25 cellular contexts compared by ENCODE assay signal in the genomic region with DNA sequence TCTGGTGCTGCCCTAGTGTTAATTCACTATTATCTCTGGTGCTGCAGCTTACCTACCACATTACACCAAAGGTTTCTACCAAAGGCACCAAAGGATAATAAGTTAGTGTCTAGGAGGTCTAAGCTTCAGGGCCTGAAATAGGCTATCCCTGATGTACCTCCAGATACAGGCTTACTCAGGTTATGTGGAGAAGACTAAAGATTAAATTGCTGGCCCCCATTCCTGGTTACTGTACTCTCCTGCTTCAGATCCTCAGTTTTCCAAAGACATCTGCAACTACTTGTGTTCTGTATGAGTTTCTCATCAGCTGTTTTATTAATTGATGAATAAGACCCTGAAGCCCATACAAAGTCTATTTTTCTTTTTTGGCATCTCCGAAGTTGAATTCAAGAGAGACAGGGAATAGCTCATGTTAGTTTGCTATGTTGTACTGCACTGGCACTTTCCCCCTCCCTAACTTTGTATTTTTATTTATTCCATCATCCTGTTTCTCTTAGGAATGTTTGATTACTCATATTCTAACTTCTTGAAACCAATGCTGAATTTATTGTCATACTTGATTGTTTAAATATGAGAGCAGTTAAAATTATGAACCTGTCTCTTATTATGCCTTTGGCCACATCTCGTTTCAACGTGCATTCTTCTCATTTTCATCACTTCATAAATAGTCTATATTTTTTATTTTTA.
"Had no signal": no experiment of that assay in that cellular context is flagged by ENCODE, and none has a peak within 500 bp of the region (broad histone marks: within the 10 kb centered on the region; RNA-seq: fewer than 3 reads in every experiment).

No MANE protein-coding gene starts in this region.

- DNase-seq: activated CD4-positive, alpha-beta memory T cell treated with anti-CD3 and anti-CD28 coated beads for 36 hours; activated CD4-positive, alpha-beta T cell treated with anti-CD3 and anti-CD28 coated beads for 48 hours; activated effector memory CD4-positive, alpha-beta T cell treated with Interleukin-2 at 50 U/mL for 16 hours; activated naive CD4-positive, alpha-beta T cell treated with anti-CD3 and anti-CD28 coated beads for 36 hours; activated naive CD8-positive, alpha-beta T cell treated with anti-CD3 and anti-CD28 coated beads, Interleukin-2, amount 50 U/mL, for 24 hours; activated T-cell treated with anti-CD3 and anti-CD28 coated beads, Interleukin-2, amount 50 U/mL, for 72 hours; anterior cingulate cortex; body of pancreas; foreskin melanocyte; left lung; pancreas; psoas muscle; right cardiac atrium; small intestine; stimulated activated CD4-positive, alpha-beta T cell treated with anti-CD3 and anti-CD28 coated beads, Interleukin-2, amount 100 ng/mL, for 24 hours; stimulated activated naive CD8-positive, alpha-beta T cell treated with anti-CD3 and anti-CD28 coated beads, Interleukin-15, amount 100 ng/mL, for 72 hours had no signal

- H3K27ac Mint-ChIP-seq: activated CD4-positive, alpha-beta memory T cell treated with anti-CD3 and anti-CD28 coated beads for 36 hours; activated naive CD4-positive, alpha-beta T cell treated with anti-CD3 and anti-CD28 coated beads for 36 hours; activated naive CD8-positive, alpha-beta T cell treated with anti-CD3 and anti-CD28 coated beads, Interleukin-2, amount 50 U/mL, for 24 hours; activated T-cell treated with anti-CD3 and anti-CD28 coated beads, Interleukin-2, amount 50 U/mL, for 72 hours; mesothelial cell of epicardium; natural killer cell treated with Interleukin-12 subunit alpha and Interleukin-12 subunit beta and Interleukin-15 and Interleukin-18, amount 100 ng/mL, for 72 hours; stimulated activated effector memory CD8-positive, alpha-beta T cell treated with anti-CD3 and anti-CD28 coated beads, Interleukin-12 subunit alpha, Interleukin-12 subunit beta, amount 100 ng/mL, for 72 hours; stimulated activated naive CD8-positive, alpha-beta T cell treated with anti-CD3 and anti-CD28 coated beads, Interleukin-15, amount 100 ng/mL, for 72 hours; T-helper 1 cell treated with Interleukin-12 subunit alpha and Interleukin-12 subunit beta and Interleukin-4 antibody, amounts not matched to agents 30 μg/mL and 1 μg/mL, for 36 hours; type B pancreatic cell had no signal

- H3K36me3 ChIP-seq: cardiac muscle cell, left lung, pancreas, vagina had no signal

- H3K36me3 Mint-ChIP-seq: activated CD4-positive, alpha-beta memory T cell treated with anti-CD3 and anti-CD28 coated beads for 36 hours; mesothelial cell of epicardium; natural killer cell treated with Interleukin-12 subunit alpha and Interleukin-12 subunit beta and Interleukin-15 and Interleukin-18, amount 100 ng/mL, for 72 hours; stimulated activated effector memory CD8-positive, alpha-beta T cell treated with anti-CD3 and anti-CD28 coated beads, Interleukin-12 subunit alpha, Interleukin-12 subunit beta, amount 100 ng/mL, for 72 hours; type B pancreatic cell had no signal

- H3K4me3 Mint-ChIP-seq: activated CD4-positive, alpha-beta memory T cell treated with anti-CD3 and anti-CD28 coated beads for 36 hours; activated naive CD4-positive, alpha-beta T cell treated with anti-CD3 and anti-CD28 coated beads for 36 hours; activated naive CD8-positive, alpha-beta T cell treated with anti-CD3 and anti-CD28 coated beads, Interleukin-2, amount 50 U/mL, for 24 hours; activated T-cell treated with anti-CD3 and anti-CD28 coated beads, Interleukin-2, amount 50 U/mL, for 72 hours; mesothelial cell of epicardium; natural killer cell treated with Interleukin-12 subunit alpha and Interleukin-12 subunit beta and Interleukin-15 and Interleukin-18, amount 100 ng/mL, for 72 hours; stimulated activated effector memory CD8-positive, alpha-beta T cell treated with anti-CD3 and anti-CD28 coated beads, Interleukin-12 subunit alpha, Interleukin-12 subunit beta, amount 100 ng/mL, for 72 hours; stimulated activated naive CD8-positive, alpha-beta T cell treated with anti-CD3 and anti-CD28 coated beads, Interleukin-15, amount 100 ng/mL, for 72 hours; T-helper 1 cell treated with Interleukin-12 subunit alpha and Interleukin-12 subunit beta and Interleukin-4 antibody, amounts not matched to agents 30 μg/mL and 1 μg/mL, for 36 hours; type B pancreatic cell had no signal

- H3K27me3 ChIP-seq: body of pancreas, cardiac muscle cell, left lung, pancreas, vagina had no signal

- H3K4me1 ChIP-seq: left lung, psoas muscle, vagina had no signal

- H3K4me3 ChIP-seq: body of pancreas, cardiac muscle cell, left lung, lung, pancreas, psoas muscle, vagina had no signal

- H3K9me3 Mint-ChIP-seq: activated naive CD4-positive, alpha-beta T cell treated with anti-CD3 and anti-CD28 coated beads for 36 hours; natural killer cell treated with Interleukin-12 subunit alpha and Interleukin-12 subunit beta and Interleukin-15 and Interleukin-18, amount 100 ng/mL, for 72 hours; stimulated activated effector memory CD8-positive, alpha-beta T cell treated with anti-CD3 and anti-CD28 coated beads, Interleukin-12 subunit alpha, Interleukin-12 subunit beta, amount 100 ng/mL, for 72 hours; T-helper 1 cell treated with Interleukin-12 subunit alpha and Interleukin-12 subunit beta and Interleukin-4 antibody, amounts not matched to agents 30 μg/mL and 1 μg/mL, for 36 hours; type B pancreatic cell had no signal

- H3K27ac ChIP-seq: body of pancreas, cardiac muscle cell, epithelial cell of prostate, left lung, pancreas, psoas muscle, vagina had no signal

- H3K9me3 ChIP-seq: body of pancreas, left lung, pancreas, psoas muscle, vagina had no signal

- ATAC-seq: activated naive CD8-positive, alpha-beta T cell treated with anti-CD3 and anti-CD28 coated beads, Interleukin-2, amount 50 U/mL, for 24 hours; activated T-cell treated with anti-CD3 and anti-CD28 coated beads, Interleukin-2, amount 50 U/mL, for 72 hours; body of pancreas; left lung; natural killer cell treated with Interleukin-12 subunit alpha and Interleukin-12 subunit beta and Interleukin-15 and Interleukin-18, amount 100 ng/mL, for 72 hours; pancreas; psoas muscle; right cardiac atrium; stimulated activated effector memory CD8-positive, alpha-beta T cell treated with anti-CD3 and anti-CD28 coated beads, Interleukin-12 subunit alpha, Interleukin-12 subunit beta, amount 100 ng/mL, for 72 hours; stimulated activated naive CD8-positive, alpha-beta T cell treated with anti-CD3 and anti-CD28 coated beads, Interleukin-15, amount 100 ng/mL, for 72 hours had no signal

- H3K27me3 Mint-ChIP-seq: activated CD4-positive, alpha-beta memory T cell treated with anti-CD3 and anti-CD28 coated beads for 36 hours; natural killer cell treated with Interleukin-12 subunit alpha and Interleukin-12 subunit beta and Interleukin-15 and Interleukin-18, amount 100 ng/mL, for 72 hours; type B pancreatic cell had no signal

- H3K4me1 Mint-ChIP-seq: activated naive CD8-positive, alpha-beta T cell treated with anti-CD3 and anti-CD28 coated beads, Interleukin-2, amount 50 U/mL, for 24 hours; stimulated activated effector memory CD8-positive, alpha-beta T cell treated with anti-CD3 and anti-CD28 coated beads, Interleukin-12 subunit alpha, Interleukin-12 subunit beta, amount 100 ng/mL, for 72 hours; stimulated activated naive CD8-positive, alpha-beta T cell treated with anti-CD3 and anti-CD28 coated beads, Interleukin-15, amount 100 ng/mL, for 72 hours had no signal
